ENCODE assay signal across 9 cellular contexts in genomic region chr6:170296423-170296745, GRCh38. TPM values are rescaled to one million over a fixed set of nuclear protein-coding genes. Genes with fewer than 3 reads are reported as not detected.
DNase-seq lines count a peak whose midpoint lies in the region; ATAC-seq and TF ChIP-seq lines count a peak whose summit lies in the region.
"Had no signal": no experiment of that assay in that cellular context is flagged by ENCODE, and none has a peak within 500 bp of the region (broad histone marks: within the 10 kb centered on the region; RNA-seq: fewer than 3 reads in every experiment).

No MANE protein-coding gene starts in this region.

- H3K4me2 ChIP-seq in DOHH2 (ENCODE audit: low read length): peak overlapping the region; percentile 67; the same call in 1 of the 2 replicates

- TF ChIP-seq POLR2A in esophagus squamous epithelium (IDR thresholded peaks at IDR 0.05) (no peak), sigmoid colon (IDR thresholded peaks at IDR 0.05) (no peak)

- H3K27me3 ChIP-seq in DOHH2 (ENCODE audit: control insufficient read depth, low read length): peaks cover 64% of the 10 kb centered on the region
- peaks cover 5 to 85% (median 13%) of the 10 kb centered on the region in 4 donors for H3K27me3 ChIP-seq in esophagus squamous epithelium
- peaks cover 58 to 80% (median 74%) of the 10 kb centered on the region in 3 donors for H3K27me3 ChIP-seq in sigmoid colon

- no peaks in the 10 kb centered on the region for H3K9me2 ChIP-seq in DOHH2 (replicated peaks; ENCODE audit: control insufficient read depth, low read length)

- H3K27ac ChIP-seq in DOHH2 (ENCODE audit: low read depth, low read length): no peak overlapping the region
- H3K27ac ChIP-seq in esophagus squamous epithelium: peak overlapping the region in 2 of 4 donors; percentile 30 to 54
- no peak overlapping the region for H3K27ac ChIP-seq in sigmoid colon

- H3K4me3 ChIP-seq in DOHH2 (ENCODE audit: low read length) (no peak overlapping the region), esophagus squamous epithelium (peak overlapping the region; percentile 33 to 75 (median 46)), sigmoid colon (peak overlapping the region in 3 of 4 donors; percentile 40 to 48 (median 48))

- peak; percentile 57 for DNase-seq in NCI-H345 (lab: John Stamatoyannopoulos, UW)
- DNase-seq in esophagus squamous epithelium (lab: John Stamatoyannopoulos, UW): no peak
- DNase-seq in sigmoid colon: no peak
- DNase-seq in activated CD4-positive, alpha-beta T cell treated with anti-CD3 and anti-CD28 coated beads for 4 hours: no peak
- DNase-seq in OCI-M1 (lab: John Stamatoyannopoulos, UW): no peak
- no peak for DNase-seq in HEK293T (ENCODE audit: extremely low spot score)
- DNase-seq: dermis blood vessel endothelial cell had no signal

- no CpG with 5 or more reads among the region's 47 CpGs for WGBS in esophagus squamous epithelium, 2 donors
- WGBS in sigmoid colon, 2 donors: 2% methylated on average over 47 of the region's 47 CpGs

- TF ChIP-seq EP300 in sigmoid colon (IDR thresholded peaks at IDR 0.05): no peak

- no peaks in the 10 kb centered on the region for H3K36me3 ChIP-seq in DOHH2 (ENCODE audit: control insufficient read depth, low read length)
- no peaks in the 10 kb centered on the region for H3K36me3 ChIP-seq in esophagus squamous epithelium
- no peaks in the 10 kb centered on the region for H3K36me3 ChIP-seq in sigmoid colon

- POLR2A ChIA-PET in HEK293T (lab: Yijun Ruan, JAX): no interaction called here

- intact Hi-C loops in esophagus squamous epithelium (cut with DNase I) (no loop called here), sigmoid colon (cut with DNase I) (no loop called here)

- H3F3A ChIP-seq in DOHH2 (ENCODE audit: control insufficient read depth, insufficient read depth): 0 out of 2 replicates have a peak, but pooled peaks cover 3% of the 10 kb centered on the region

- CTCF ChIA-PET in HEK293T (lab: Yijun Ruan, JAX): interaction anchor here (0.7 kb wide), 1 partner anchor 16 kb away, joined by 3 read pairs; no protein-coding TSS in a partner anchor

- TF ChIP-seq CTCF in DOHH2 (IDR thresholded peaks at IDR 0.05; ENCODE audit: low read depth, low read length, poor library complexity, severe bottlenecking) (no peak), esophagus squamous epithelium (IDR thresholded peaks at IDR 0.05) (no peak), sigmoid colon (IDR thresholded peaks at IDR 0.05) (no peak)

- no peak for ATAC-seq in HG03442 (IDR thresholded peaks at IDR 0.05; ENCODE audit: unreplicated experiment)

- peaks cover 8% of the 10 kb centered on the region for H3K9me3 ChIP-seq in DOHH2 (ENCODE audit: control insufficient read depth, insufficient read depth, low read length)
- no peaks in the 10 kb centered on the region for H3K9me3 ChIP-seq in esophagus squamous epithelium
- no peaks in the 10 kb centered on the region for H3K9me3 ChIP-seq in sigmoid colon

- no peaks in the 10 kb centered on the region for H3K79me2 ChIP-seq in DOHH2 (ENCODE audit: control insufficient read depth, low read length)

- peaks cover 23% of the 10 kb centered on the region for H3K4me1 ChIP-seq in DOHH2 (ENCODE audit: control insufficient read depth, low read length)
- H3K4me1 ChIP-seq in esophagus squamous epithelium: peaks cover 25 to 54% (median 34%) of the 10 kb centered on the region in 3 donors
- H3K4me1 ChIP-seq in sigmoid colon: peaks cover 0 to 49% (median 45%) of the 10 kb centered on the region in 4 donors

- H4K20me1 ChIP-seq in DOHH2 (ENCODE audit: control insufficient read depth, insufficient read depth, low read depth, low read length): 0 out of 2 replicates have a peak, but pooled peaks cover 3% of the 10 kb centered on the region

TF ChIP-seq in HEK293T, 16 proteins besides CTCF, POLR2A, EP300 and RAD21:
- TF ChIP-seq ARNT (IDR thresholded peaks at IDR 0.05): no peak
- no peak for TF ChIP-seq PKNOX1 (IDR thresholded peaks at IDR 0.05)
- no peak for TF ChIP-seq FOXK2 (IDR thresholded peaks at IDR 0.05)
- TF ChIP-seq TARDBP (IDR thresholded peaks at IDR 0.05): no peak
- no peak for TF ChIP-seq ELF4 (IDR thresholded peaks at IDR 0.05)
- no peak for TF ChIP-seq FOXA1 (IDR thresholded peaks at IDR 0.05)
- TF ChIP-seq NFRKB (IDR thresholded peaks at IDR 0.05): no peak
- TF ChIP-seq CTBP1 (IDR thresholded peaks at IDR 0.05; ENCODE audit: borderline replicate concordance): no peak
- TF ChIP-seq LEF1 (IDR thresholded peaks at IDR 0.05; ENCODE audit: borderline replicate concordance): no peak
- no peak for TF ChIP-seq HDGF (IDR thresholded peaks at IDR 0.05; ENCODE audit: borderline replicate concordance)
- TF ChIP-seq L3MBTL2 (conservative IDR thresholded peaks at IDR 0.05): no peak
- no peak for TF ChIP-seq FOXM1 (IDR thresholded peaks at IDR 0.05; ENCODE audit: borderline replicate concordance)
- no peak for TF ChIP-seq SP1 (IDR thresholded peaks at IDR 0.05)
- TF ChIP-seq SUZ12 (IDR thresholded peaks at IDR 0.05): no peak
- TF ChIP-seq ZNF384 (IDR thresholded peaks at IDR 0.05): no peak
- no peak for TF ChIP-seq BHLHE40 (IDR thresholded peaks at IDR 0.05; ENCODE audit: borderline replicate concordance)

RNA-seq across cellular contexts. Expression of gene DLL1, which starts 5.5 kb away (rescaled TPM):
- total RNA-seq in esophagus squamous epithelium (10 to 100 TPM in 3 of 4 donors, 1 to 10 TPM in 1; 8.3 to 37.6 (median 15.1) TPM), sigmoid colon (1 to 10 TPM; 1.1 to 8.4 (median 5.1) TPM)
- 10 to 100 TPM in 1 of 3 donors, 1 to 10 TPM in 2; 3.0 to 13.6 (median 3.5) TPM for polyA plus RNA-seq in sigmoid colon

RNA-seq across cellular contexts. Expression of gene FAM120B, which starts 10.2 kb away (rescaled TPM):
- total RNA-seq in esophagus squamous epithelium (10 to 100 TPM in 3 of 4 donors, 1 to 10 TPM in 1; 8.4 to 25.6 (median 12.9) TPM), sigmoid colon (10 to 100 TPM; 29.6 to 55.0 (median 45.7) TPM)
- 10 to 100 TPM in 1 of 3 donors, 1 to 10 TPM in 2; 5.5 to 12.1 (median 9.0) TPM for polyA plus RNA-seq in sigmoid colon
